ENCODE assay signal across 9 cellular contexts in genomic region chr18:58117685-58118403, GRCh38.
DNase-seq lines count a peak whose midpoint lies in the region; ATAC-seq, FAIRE-seq and TF ChIP-seq lines count a peak whose summit lies in the region.
"Had no signal": no experiment of that assay in that cellular context is flagged by ENCODE, and none has a peak within 500 bp of the region (broad histone marks: within the 10 kb centered on the region; RNA-seq: fewer than 3 reads in every experiment).

No MANE protein-coding gene starts in this region.

- intact Hi-C loops in CD14-positive monocyte (cut with micrococcal nuclease) (no loop called here), mucosa of descending colon (cut with DNase I, micrococcal nuclease) (loop anchor here in 1 of 2 donors (5.0 kb wide), 1 partner anchor 236 kb away; no protein-coding TSS in a partner anchor)

- peak; percentile 96 for ATAC-seq in mucosa of descending colon
- ATAC-seq in GM18505 (IDR thresholded peaks at IDR 0.05; ENCODE audit: unreplicated experiment): no peak
- no peak for ATAC-seq in GM21717 (IDR thresholded peaks at IDR 0.05; ENCODE audit: unreplicated experiment)
- no peak for ATAC-seq in GM21528 (IDR thresholded peaks at IDR 0.05; ENCODE audit: low FRiP score, unreplicated experiment)

- FAIRE-seq in bronchial epithelial cell (lab: Jason Lieb, UNC): peak; percentile 98

- no peak for TF ChIP-seq POLR2A in GM18505 (IDR thresholded peaks at IDR 0.05; ENCODE audit: borderline replicate concordance, extremely low read depth, insufficient read depth, insufficient read length)

- H3K4me1 Mint-ChIP-seq in CD14-positive monocyte: peaks cover 3% of the 10 kb centered on the region

- H3K4me1 ChIP-seq in mucosa of descending colon (ENCODE audit: low read depth): peaks cover 10% of the 10 kb centered on the region

- H3K4me3 ChIP-seq in bronchial epithelial cell (ENCODE audit: low read depth, low read length) (no peak overlapping the region), mucosa of descending colon (no peak overlapping the region)

- no peaks in the 10 kb centered on the region for H3K9me3 Mint-ChIP-seq in CD14-positive monocyte

- H3K27me3 ChIP-seq in bronchial epithelial cell (ENCODE audit: control insufficient read depth, insufficient read depth, low read length): no peaks in the 10 kb centered on the region

- H3K9me3 ChIP-seq in mucosa of descending colon: no peaks in the 10 kb centered on the region

- H3K4me3 Mint-ChIP-seq in CD14-positive monocyte: no peak overlapping the region

- H3K27ac Mint-ChIP-seq in CD14-positive monocyte: peak overlapping the region in 2 of 7 donors; percentile 10 to 60

- TF ChIP-seq CTCF in CD14-positive monocyte (IDR thresholded peaks at IDR 0.05): no peak
- TF ChIP-seq CTCF in bronchial epithelial cell (IDR thresholded peaks at IDR 0.05; ENCODE audit: insufficient read depth, low read length, severe bottlenecking): no peak
- TF ChIP-seq CTCF in mucosa of descending colon (IDR thresholded peaks at IDR 0.05): no peak

- no peaks in the 10 kb centered on the region for H3K36me3 Mint-ChIP-seq in CD14-positive monocyte

- H3K36me3 ChIP-seq in bronchial epithelial cell (ENCODE audit: control insufficient read depth, insufficient read depth, low read length) (no peaks in the 10 kb centered on the region), mucosa of descending colon (ENCODE audit: low read depth) (no peaks in the 10 kb centered on the region)

- peaks cover 4 to 9% (median 9%) of the 10 kb centered on the region in 3 donors for H3K27me3 Mint-ChIP-seq in CD14-positive monocyte (ENCODE audit: low read depth in 3 of 3)

- peak; percentile 64 for DNase-seq in CD14-positive monocyte (ENCODE audit: low spot score)
- DNase-seq in NCI-H2107 (lab: John Stamatoyannopoulos, UW): peak; percentile 47
- DNase-seq in bronchial epithelial cell (ENCODE audit: low read depth): peak; percentile 97
- DNase-seq in mucosa of descending colon: peak in 1 of 3 donors; percentile 71
- no peak for DNase-seq in activated naive CD4-positive, alpha-beta T cell treated with Interleukin-2 at 50 U/mL for 16 hours
- DNase-seq: NCI-H1694 had no signal
